In the genomic region with DNA sequence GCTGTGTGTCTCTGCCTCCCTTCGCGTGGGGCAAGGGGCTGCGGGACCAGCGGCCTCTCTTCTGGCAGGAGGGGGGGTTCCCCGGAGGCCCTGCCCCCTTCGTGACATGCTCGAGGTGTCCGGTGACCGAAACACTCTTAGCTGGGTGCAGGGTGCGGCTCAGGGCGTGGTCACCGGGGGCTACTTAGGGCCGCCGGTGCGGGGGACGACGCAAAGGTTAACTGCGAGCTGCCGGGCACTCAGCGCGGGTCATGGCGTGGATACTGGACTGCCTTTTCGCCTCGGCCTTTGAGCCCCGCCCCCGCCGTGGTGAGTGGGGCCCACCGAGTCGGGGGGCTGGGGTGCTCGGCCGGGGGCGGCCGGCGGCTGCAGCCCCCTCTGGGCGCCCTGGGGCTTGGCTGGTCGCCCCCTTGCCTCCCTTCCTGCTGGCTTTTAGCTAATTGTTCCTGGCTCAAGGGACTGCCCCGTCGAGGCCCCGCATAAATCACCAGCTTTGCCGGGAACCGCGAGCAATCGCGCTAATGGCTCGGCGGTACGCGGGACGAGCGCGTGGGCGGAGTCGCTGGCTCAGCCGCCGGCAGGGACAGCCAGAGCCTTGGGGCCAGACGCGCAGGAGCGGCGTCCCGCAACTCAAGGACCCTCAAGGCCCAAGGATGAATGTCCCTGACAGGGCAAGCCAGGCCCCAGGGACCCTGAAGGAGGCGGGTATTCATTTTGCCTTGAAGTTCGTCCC, we compare ENCODE assay signal across 1 cellular context.
TF ChIP-seq lines count a peak whose summit lies in the region.

A gene with protein sequence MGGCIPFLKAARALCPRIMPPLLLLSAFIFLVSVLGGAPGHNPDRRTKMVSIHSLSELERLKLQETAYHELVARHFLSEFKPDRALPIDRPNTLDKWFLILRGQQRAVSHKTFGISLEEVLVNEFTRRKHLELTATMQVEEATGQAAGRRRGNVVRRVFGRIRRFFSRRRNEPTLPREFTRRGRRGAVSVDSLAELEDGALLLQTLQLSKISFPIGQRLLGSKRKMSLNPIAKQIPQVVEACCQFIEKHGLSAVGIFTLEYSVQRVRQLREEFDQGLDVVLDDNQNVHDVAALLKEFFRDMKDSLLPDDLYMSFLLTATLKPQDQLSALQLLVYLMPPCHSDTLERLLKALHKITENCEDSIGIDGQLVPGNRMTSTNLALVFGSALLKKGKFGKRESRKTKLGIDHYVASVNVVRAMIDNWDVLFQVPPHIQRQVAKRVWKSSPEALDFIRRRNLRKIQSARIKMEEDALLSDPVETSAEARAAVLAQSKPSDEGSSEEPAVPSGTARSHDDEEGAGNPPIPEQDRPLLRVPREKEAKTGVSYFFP (plus strand): TSS at position 211 of the 733 bp plus-strand sequence. CDS start 23,320 bp downstream, outside the sequence.

TF ChIP-seq in neural cell, 6 proteins besides CTCF, POLR2A, EP300 and RAD21 (continued from another document):
- TF ChIP-seq, protein P1, sequence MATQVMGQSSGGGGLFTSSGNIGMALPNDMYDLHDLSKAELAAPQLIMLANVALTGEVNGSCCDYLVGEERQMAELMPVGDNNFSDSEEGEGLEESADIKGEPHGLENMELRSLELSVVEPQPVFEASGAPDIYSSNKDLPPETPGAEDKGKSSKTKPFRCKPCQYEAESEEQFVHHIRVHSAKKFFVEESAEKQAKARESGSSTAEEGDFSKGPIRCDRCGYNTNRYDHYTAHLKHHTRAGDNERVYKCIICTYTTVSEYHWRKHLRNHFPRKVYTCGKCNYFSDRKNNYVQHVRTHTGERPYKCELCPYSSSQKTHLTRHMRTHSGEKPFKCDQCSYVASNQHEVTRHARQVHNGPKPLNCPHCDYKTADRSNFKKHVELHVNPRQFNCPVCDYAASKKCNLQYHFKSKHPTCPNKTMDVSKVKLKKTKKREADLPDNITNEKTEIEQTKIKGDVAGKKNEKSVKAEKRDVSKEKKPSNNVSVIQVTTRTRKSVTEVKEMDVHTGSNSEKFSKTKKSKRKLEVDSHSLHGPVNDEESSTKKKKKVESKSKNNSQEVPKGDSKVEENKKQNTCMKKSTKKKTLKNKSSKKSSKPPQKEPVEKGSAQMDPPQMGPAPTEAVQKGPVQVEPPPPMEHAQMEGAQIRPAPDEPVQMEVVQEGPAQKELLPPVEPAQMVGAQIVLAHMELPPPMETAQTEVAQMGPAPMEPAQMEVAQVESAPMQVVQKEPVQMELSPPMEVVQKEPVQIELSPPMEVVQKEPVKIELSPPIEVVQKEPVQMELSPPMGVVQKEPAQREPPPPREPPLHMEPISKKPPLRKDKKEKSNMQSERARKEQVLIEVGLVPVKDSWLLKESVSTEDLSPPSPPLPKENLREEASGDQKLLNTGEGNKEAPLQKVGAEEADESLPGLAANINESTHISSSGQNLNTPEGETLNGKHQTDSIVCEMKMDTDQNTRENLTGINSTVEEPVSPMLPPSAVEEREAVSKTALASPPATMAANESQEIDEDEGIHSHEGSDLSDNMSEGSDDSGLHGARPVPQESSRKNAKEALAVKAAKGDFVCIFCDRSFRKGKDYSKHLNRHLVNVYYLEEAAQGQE (IDR thresholded peaks at IDR 0.05; ENCODE audit: borderline replicate concordance) = no peak
- no peak for TF ChIP-seq TAF1 (IDR thresholded peaks at IDR 0.05; ENCODE audit: low read depth)
- no peak for TF ChIP-seq MXI1 (conservative IDR thresholded peaks at IDR 0.05; ENCODE audit: poor library complexity, severe bottlenecking)
- TF ChIP-seq SMC3 (conservative IDR thresholded peaks at IDR 0.05; ENCODE audit: poor library complexity) = no peak
TF ChIP-seq in neural cell: peak in this region for 0.
